ENCODE assay signal across 9 cellular contexts in the genomic region with DNA sequence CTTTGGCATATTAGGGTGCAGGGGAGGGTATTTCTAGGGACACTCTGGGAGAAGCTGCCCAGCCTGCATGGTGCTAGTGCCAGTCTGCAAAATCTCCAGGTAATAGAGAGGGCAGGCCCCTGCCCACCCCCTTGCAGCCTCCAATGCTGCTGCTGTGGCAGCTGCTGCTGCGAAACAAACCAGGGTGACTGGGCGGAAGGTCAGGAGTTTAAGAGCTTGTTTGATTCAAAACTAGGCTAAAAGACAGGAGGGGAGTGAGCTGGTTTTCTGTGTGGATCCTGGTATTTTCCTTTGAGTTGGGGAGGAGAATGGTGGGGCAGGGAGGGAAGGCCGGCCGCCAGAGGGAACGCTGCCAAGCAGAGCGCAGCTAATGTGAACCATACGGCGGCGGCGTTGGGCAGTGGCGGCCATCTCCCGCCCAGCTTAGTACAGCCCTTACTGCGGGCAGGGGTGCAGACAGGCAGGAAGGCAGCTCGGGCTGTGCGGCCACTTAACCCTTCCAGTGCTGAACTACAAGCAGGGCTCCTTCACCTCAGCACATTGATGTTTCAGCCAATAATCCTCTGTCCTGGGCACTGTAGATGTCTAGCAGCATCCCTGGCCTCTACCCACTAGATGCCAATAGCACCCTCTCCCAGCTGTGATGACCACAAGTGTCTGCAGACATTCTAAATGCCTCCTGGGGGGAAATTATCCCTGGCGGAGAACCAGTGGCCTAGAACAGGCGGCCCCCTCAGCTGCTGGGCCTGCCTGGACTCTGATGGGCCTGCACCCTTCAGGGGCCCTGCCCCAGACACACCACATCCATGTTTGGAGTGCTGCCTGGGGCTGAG.
DNase-seq lines count a peak whose midpoint lies in the region; ATAC-seq, FAIRE-seq and TF ChIP-seq lines count a peak whose summit lies in the region.
"Had no signal": no experiment of that assay in that cellular context is flagged by ENCODE, and none has a peak within 500 bp of the region (broad histone marks: within the 10 kb centered on the region; RNA-seq: fewer than 3 reads in every experiment).

No MANE protein-coding gene starts in this region.

- DNase-seq in right lobe of liver (peak in 1 of 3 donors; percentile 42), HepG2 (ENCODE audit: low spot score) (no peak), mesothelial cell of epicardium (ENCODE audit: low spot score in 2 of 2, unreplicated experiment in 2 of 2) (peak; percentile 63 to 79), aorta (peak; percentile 79 to 90), NCI-H187 (lab: John Stamatoyannopoulos, UW) (no peak)

- no peaks in the 10 kb centered on the region for H4K20me1 ChIP-seq in HepG2 (ENCODE audit: insufficient read depth, low read length)

- TF ChIP-seq RAD21 in HepG2 (CRISPR knock-in tag; IDR thresholded peaks at IDR 0.05): no peak

- ATAC-seq in right lobe of liver: peak; percentile 21 to 48 (median 34)
- no peak for ATAC-seq in HepG2
- peak; percentile 81 for ATAC-seq in aorta (ENCODE audit: low FRiP score)
- ATAC-seq in HG02763 (IDR thresholded peaks at IDR 0.05; ENCODE audit: unreplicated experiment): no peak
- no peak for ATAC-seq in GM21737 (IDR thresholded peaks at IDR 0.05; ENCODE audit: unreplicated experiment)

- peak overlapping the region; percentile 56 for H3K27ac Mint-ChIP-seq in mesothelial cell of epicardium

- intact Hi-C loops in right lobe of liver (cut with DNase I) (no loop called here), HepG2 (cut with micrococcal nuclease; ENCODE audit: unreplicated experiment) (no loop called here), aorta (cut with DNase I) (no loop called here)

- FAIRE-seq in HepG2 (lab: Jason Lieb, UNC) (no peak), endometrium (lab: Jason Lieb, UNC) (peak; percentile 86)

- H3K27me3 ChIP-seq in right lobe of liver (no peaks in the 10 kb centered on the region), HepG2 (ENCODE audit: control insufficient read depth in 1 of 2, insufficient read depth in 2 of 2, low read length in 2 of 2) (no peaks in the 10 kb centered on the region), aorta (ENCODE audit: control insufficient read depth in 1 of 2, insufficient read depth in 2 of 2, low read length in 1 of 2) (no peaks in the 10 kb centered on the region)
- H3K27me3 ChIP-seq: BLaER1 treated with 17β-estradiol and CSF1 and Interleukin-3, amounts not matched to agents 10 nM and 100 nM had no signal

- H3K4me3 Mint-ChIP-seq in mesothelial cell of epicardium: no peak overlapping the region

- H3K27ac ChIP-seq in right lobe of liver: no peak overlapping the region
- no peak overlapping the region for H3K27ac ChIP-seq in HepG2 (ENCODE audit: extremely low read length, insufficient read depth, low read length)
- H3K27ac ChIP-seq in aorta (ENCODE audit: low read depth in 1 of 2, low read length in 2 of 2): no peak overlapping the region
- H3K27ac ChIP-seq: BLaER1 treated with 17β-estradiol and CSF1 and Interleukin-3, amounts not matched to agents 10 nM and 100 nM had no signal

- in situ Hi-C loops in HepG2 (cut with HindIII; ENCODE audit: extremely low pct_ligation_motif_present, low pct_unique_long_range_greater_than_20kb): no loop called here

- no peak for TF ChIP-seq EP300 in HepG2 (IDR thresholded peaks at IDR 0.05; ENCODE audit: low read depth in 2 of 2, low read length in 2 of 2)
- TF ChIP-seq EP300 in HepG2 (CRISPR knock-in tag; IDR thresholded peaks at IDR 0.05; ENCODE audit: borderline replicate concordance): no peak

- POLR2A ChIA-PET in HepG2 (lab: Yijun Ruan, JAX): no interaction called here

- H2AFZ ChIP-seq in HepG2 (ENCODE audit: low read length): no peak overlapping the region

- H3K36me3 ChIP-seq in right lobe of liver: no peaks in the 10 kb centered on the region
- peaks cover 7 to 14% of the 10 kb centered on the region in 2 experiments for H3K36me3 ChIP-seq in HepG2 (replicated peaks in 1 of 2; ENCODE audit: control insufficient read depth in 1 of 2, insufficient read depth in 2 of 2, low read length in 2 of 2)
- H3K36me3 ChIP-seq in aorta (ENCODE audit: control insufficient read depth in 1 of 2, insufficient read depth in 2 of 2, low read length in 1 of 2): no peaks in the 10 kb centered on the region

- no TSS peak for BruUV-seq in HepG2 (replicated peaks; lab: Mats Ljungman, UMichigan)

- no peak overlapping the region for H3K4me2 ChIP-seq in HepG2 (ENCODE audit: low read depth, low read length)
- H3K4me2 ChIP-seq: BLaER1 treated with 17β-estradiol and CSF1 and Interleukin-3, amounts not matched to agents 10 nM and 100 nM had no signal

- no peaks in the 10 kb centered on the region for H3K36me3 Mint-ChIP-seq in mesothelial cell of epicardium

- WGBS in right lobe of liver (ENCODE audit: insufficient coverage, low coverage, low lambda C conversion rate, missing lambda C conversion rate): 50% methylated on average over 2 of the region's 17 CpGs
- 99% methylated on average over 14 of the region's 17 CpGs for WGBS in HepG2 (ENCODE audit: low lambda C conversion rate)
- WGBS in aorta, 2 donors: 19 to 21% methylated on average over 17 of the region's 17 CpGs

- TF ChIP-seq CTCF in right lobe of liver (IDR thresholded peaks at IDR 0.05) (no peak), HepG2 (CRISPR knock-in tag; IDR thresholded peaks at IDR 0.05) (no peak), mesothelial cell of epicardium (IDR thresholded peaks at IDR 0.05; ENCODE audit: unreplicated experiment) (no peak)

- peaks cover 0 to 17% (median 9%) of the 10 kb centered on the region in 4 donors for H3K4me1 ChIP-seq in right lobe of liver
- peaks cover 8% of the 10 kb centered on the region; the same call in 1 of the 2 replicates for H3K4me1 ChIP-seq in HepG2 (ENCODE audit: insufficient read depth, low read length)
- peaks cover 3 to 4% of the 10 kb centered on the region in 2 donors for H3K4me1 ChIP-seq in aorta (ENCODE audit: control insufficient read depth in 1 of 2, insufficient read depth in 2 of 2, low read length in 2 of 2)
- H3K4me1 ChIP-seq: BLaER1 treated with 17β-estradiol and CSF1 and Interleukin-3, amounts not matched to agents 10 nM and 100 nM had no signal

- no peaks in the 10 kb centered on the region for H3K9me3 Mint-ChIP-seq in mesothelial cell of epicardium

- no peaks in the 10 kb centered on the region for H3K27me3 Mint-ChIP-seq in mesothelial cell of epicardium (ENCODE audit: low read depth)

- H3K9ac ChIP-seq in HepG2 (ENCODE audit: insufficient read depth, low read depth, low read length): no peak overlapping the region
- H3K9ac ChIP-seq: BLaER1 treated with 17β-estradiol and CSF1 and Interleukin-3, amounts not matched to agents 10 nM and 100 nM had no signal

- CTCF ChIA-PET in HepG2 (lab: Yijun Ruan, JAX; ENCODE audit: low intra/inter-chr PET ratio, low total read pairs): no interaction called here

- TF ChIP-seq POLR2A in right lobe of liver (IDR thresholded peaks at IDR 0.05): no peak
- TF ChIP-seq POLR2A in HepG2 (IDR thresholded peaks at IDR 0.05; ENCODE audit: insufficient read depth in 1 of 2, low read depth in 2 of 2, low read length in 2 of 2): no peak

- H3K9me3 ChIP-seq in right lobe of liver (no peaks in the 10 kb centered on the region), HepG2 (ENCODE audit: low read length) (no peaks in the 10 kb centered on the region), aorta (ENCODE audit: control insufficient read depth, low read length) (no peaks in the 10 kb centered on the region)
- H3K9me3 ChIP-seq: BLaER1 treated with 17β-estradiol and CSF1 and Interleukin-3, amounts not matched to agents 10 nM and 100 nM had no signal

- peaks cover 60% of the 10 kb centered on the region for H3K4me1 Mint-ChIP-seq in mesothelial cell of epicardium

- no peak overlapping the region for H3K4me3 ChIP-seq in right lobe of liver
- no peak overlapping the region for H3K4me3 ChIP-seq in HepG2 (replicated peaks in 1 of 3; ENCODE audit: insufficient read depth in 1 of 3, low read depth in 2 of 3, low read length in 3 of 3)
- H3K4me3 ChIP-seq in aorta (ENCODE audit: low read length in 2 of 2): no peak overlapping the region
- H3K4me3 ChIP-seq: BLaER1 treated with 17β-estradiol and CSF1 and Interleukin-3, amounts not matched to agents 10 nM and 100 nM had no signal

- H3K79me2 ChIP-seq in HepG2 (ENCODE audit: insufficient read depth, low read length): no peaks in the 10 kb centered on the region

TF ChIP-seq in HepG2, 621 proteins besides CTCF, POLR2A, EP300 and RAD21 (continues in another document):
- no peak for TF ChIP-seq SP2 (CRISPR knock-in tag; IDR thresholded peaks at IDR 0.05)

Comparison
In these comparisons a context has a peak if more than half of its experiments do, and no peak if none do; other contexts are left out.
1. ATAC-seq: peak in right lobe of liver (4 of 4) and aorta (single experiment); none in HepG2 (single experiment), HG02763 (single experiment) and GM21737 (single experiment).
2. DNase-seq: peak in mesothelial cell of epicardium (2 of 2) and aorta (2 of 2); none in HepG2 (single experiment) and NCI-H187 (0 of 2).